1 cellular context compared by ENCODE assay signal in the genomic region with DNA sequence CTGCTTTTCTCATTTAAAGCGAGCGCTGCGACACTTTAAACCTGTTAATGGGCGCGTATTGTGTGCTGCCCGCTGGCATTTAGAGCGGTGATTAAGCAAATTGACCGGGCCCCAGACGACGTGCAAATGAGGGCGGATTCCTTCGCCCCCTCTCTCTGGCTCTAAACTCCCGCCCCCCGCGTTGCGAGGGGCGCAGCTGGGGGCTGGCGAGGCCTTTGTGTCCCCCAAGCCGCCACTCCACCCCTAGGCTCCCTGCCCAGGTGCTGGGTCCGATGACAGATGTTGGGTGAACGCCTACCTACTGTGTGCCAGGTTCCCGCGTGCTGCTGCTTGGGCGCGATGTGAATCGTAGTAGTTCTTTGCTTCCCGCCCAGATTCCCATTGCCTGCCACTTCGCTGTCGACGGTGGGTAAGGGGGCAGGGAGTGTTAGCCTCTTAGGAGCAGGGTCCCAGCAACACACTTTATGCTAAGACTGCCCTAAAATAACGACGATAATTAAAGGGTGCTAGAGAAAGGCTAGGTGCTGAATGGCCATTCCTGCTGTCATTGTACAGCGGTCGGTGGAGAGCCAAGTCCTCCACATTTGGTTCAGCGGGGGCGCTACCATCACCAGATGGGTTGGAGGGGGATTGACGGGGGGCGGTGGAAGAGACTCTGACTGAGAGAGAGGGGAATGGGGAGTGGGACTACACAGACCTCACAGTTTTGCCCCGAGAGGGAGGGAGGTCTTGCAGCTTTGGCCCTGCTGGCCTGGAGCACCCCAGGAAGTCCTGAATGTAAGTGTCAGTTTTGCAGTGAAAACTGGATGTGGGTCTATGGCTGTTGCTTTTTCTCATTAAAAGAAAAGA.
A peak's percentile ranks its signal among the peaks of the same experiment; 100 is the strongest.
TF ChIP-seq lines count a peak whose summit lies in the region.

No MANE protein-coding gene starts in this region.

TF ChIP-seq in WTC11, 78 proteins besides CTCF, POLR2A, EP300 and RAD21 (continued from another document and continues in another):
- TF ChIP-seq, protein P1, sequence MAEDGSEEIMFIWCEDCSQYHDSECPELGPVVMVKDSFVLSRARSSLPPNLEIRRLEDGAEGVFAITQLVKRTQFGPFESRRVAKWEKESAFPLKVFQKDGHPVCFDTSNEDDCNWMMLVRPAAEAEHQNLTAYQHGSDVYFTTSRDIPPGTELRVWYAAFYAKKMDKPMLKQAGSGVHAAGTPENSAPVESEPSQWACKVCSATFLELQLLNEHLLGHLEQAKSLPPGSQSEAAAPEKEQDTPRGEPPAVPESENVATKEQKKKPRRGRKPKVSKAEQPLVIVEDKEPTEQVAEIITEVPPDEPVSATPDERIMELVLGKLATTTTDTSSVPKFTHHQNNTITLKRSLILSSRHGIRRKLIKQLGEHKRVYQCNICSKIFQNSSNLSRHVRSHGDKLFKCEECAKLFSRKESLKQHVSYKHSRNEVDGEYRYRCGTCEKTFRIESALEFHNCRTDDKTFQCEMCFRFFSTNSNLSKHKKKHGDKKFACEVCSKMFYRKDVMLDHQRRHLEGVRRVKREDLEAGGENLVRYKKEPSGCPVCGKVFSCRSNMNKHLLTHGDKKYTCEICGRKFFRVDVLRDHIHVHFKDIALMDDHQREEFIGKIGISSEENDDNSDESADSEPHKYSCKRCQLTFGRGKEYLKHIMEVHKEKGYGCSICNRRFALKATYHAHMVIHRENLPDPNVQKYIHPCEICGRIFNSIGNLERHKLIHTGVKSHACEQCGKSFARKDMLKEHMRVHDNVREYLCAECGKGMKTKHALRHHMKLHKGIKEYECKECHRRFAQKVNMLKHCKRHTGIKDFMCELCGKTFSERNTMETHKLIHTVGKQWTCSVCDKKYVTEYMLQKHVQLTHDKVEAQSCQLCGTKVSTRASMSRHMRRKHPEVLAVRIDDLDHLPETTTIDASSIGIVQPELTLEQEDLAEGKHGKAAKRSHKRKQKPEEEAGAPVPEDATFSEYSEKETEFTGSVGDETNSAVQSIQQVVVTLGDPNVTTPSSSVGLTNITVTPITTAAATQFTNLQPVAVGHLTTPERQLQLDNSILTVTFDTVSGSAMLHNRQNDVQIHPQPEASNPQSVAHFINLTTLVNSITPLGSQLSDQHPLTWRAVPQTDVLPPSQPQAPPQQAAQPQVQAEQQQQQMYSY (CRISPR knock-in tag; IDR thresholded peaks at IDR 0.05), result no peak
- TF ChIP-seq MYBL2 (CRISPR knock-in tag; IDR thresholded peaks at IDR 0.05) (no peak; the same call in 1 of the 2 replicates), ZNF317 (CRISPR knock-in tag; IDR thresholded peaks at IDR 0.05; ENCODE audit: borderline replicate concordance, low read depth) (no peak), NFE2L1 (CRISPR knock-in tag; IDR thresholded peaks at IDR 0.05) (0 out of 2 replicates have a peak, but pooled peaks have one; percentile 42), JAZF1 (CRISPR knock-in tag; IDR thresholded peaks at IDR 0.05) (no peak), ZNF423 (CRISPR knock-in tag; IDR thresholded peaks at IDR 0.05) (peak; percentile 97), GTF2I (CRISPR knock-in tag; conservative IDR thresholded peaks at IDR 0.05) (no peak), ZNF121 (CRISPR knock-in tag; IDR thresholded peaks at IDR 0.05) (peak; percentile 77), ZNF138 (CRISPR knock-in tag; conservative IDR thresholded peaks at IDR 0.05) (peak; percentile 22; the same call in 1 of the 2 replicates), ZNF416 (CRISPR knock-in tag; IDR thresholded peaks at IDR 0.05) (no peak), ZBTB21 (CRISPR knock-in tag; IDR thresholded peaks at IDR 0.05; ENCODE audit: borderline replicate concordance) (peak; percentile 56; the same call in 1 of the 2 replicates), CREB1 (CRISPR knock-in tag; IDR thresholded peaks at IDR 0.05) (no peak; the same call in 1 of the 2 replicates), ZNF671 (CRISPR knock-in tag; IDR thresholded peaks at IDR 0.05) (no peak), TP53 (CRISPR knock-in tag; IDR thresholded peaks at IDR 0.05) (0 out of 2 replicates have a peak, but pooled peaks have one; percentile 43), CBFB (CRISPR knock-in tag; IDR thresholded peaks at IDR 0.05; ENCODE audit: low read depth) (0 out of 2 replicates have a peak, but pooled peaks have one; percentile 70), TEAD1 (CRISPR knock-in tag; IDR thresholded peaks at IDR 0.05) (peak; percentile 69; the same call in 1 of the 2 replicates), ATF1 (CRISPR knock-in tag; IDR thresholded peaks at IDR 0.05) (no peak), CREM (CRISPR knock-in tag; IDR thresholded peaks at IDR 0.05) (peak; percentile 50; the same call in 1 of the 2 replicates), ZNF219 (CRISPR knock-in tag; IDR thresholded peaks at IDR 0.05; ENCODE audit: borderline replicate concordance) (no peak)
- TF ChIP-seq, protein P2, sequence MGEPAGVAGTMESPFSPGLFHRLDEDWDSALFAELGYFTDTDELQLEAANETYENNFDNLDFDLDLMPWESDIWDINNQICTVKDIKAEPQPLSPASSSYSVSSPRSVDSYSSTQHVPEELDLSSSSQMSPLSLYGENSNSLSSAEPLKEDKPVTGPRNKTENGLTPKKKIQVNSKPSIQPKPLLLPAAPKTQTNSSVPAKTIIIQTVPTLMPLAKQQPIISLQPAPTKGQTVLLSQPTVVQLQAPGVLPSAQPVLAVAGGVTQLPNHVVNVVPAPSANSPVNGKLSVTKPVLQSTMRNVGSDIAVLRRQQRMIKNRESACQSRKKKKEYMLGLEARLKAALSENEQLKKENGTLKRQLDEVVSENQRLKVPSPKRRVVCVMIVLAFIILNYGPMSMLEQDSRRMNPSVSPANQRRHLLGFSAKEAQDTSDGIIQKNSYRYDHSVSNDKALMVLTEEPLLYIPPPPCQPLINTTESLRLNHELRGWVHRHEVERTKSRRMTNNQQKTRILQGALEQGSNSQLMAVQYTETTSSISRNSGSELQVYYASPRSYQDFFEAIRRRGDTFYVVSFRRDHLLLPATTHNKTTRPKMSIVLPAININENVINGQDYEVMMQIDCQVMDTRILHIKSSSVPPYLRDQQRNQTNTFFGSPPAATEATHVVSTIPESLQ (CRISPR knock-in tag; IDR thresholded peaks at IDR 0.05), result no peak
- TF ChIP-seq, protein P3, sequence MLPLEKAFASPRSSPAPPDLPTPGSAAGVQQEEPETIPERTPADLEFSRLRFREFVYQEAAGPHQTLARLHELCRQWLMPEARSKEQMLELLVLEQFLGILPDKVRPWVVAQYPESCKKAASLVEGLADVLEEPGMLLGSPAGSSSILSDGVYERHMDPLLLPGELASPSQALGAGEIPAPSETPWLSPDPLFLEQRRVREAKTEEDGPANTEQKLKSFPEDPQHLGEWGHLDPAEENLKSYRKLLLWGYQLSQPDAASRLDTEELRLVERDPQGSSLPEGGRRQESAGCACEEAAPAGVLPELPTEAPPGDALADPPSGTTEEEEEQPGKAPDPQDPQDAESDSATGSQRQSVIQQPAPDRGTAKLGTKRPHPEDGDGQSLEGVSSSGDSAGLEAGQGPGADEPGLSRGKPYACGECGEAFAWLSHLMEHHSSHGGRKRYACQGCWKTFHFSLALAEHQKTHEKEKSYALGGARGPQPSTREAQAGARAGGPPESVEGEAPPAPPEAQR (CRISPR knock-in tag; IDR thresholded peaks at IDR 0.05), result no peak
- TF ChIP-seq, protein P4, sequence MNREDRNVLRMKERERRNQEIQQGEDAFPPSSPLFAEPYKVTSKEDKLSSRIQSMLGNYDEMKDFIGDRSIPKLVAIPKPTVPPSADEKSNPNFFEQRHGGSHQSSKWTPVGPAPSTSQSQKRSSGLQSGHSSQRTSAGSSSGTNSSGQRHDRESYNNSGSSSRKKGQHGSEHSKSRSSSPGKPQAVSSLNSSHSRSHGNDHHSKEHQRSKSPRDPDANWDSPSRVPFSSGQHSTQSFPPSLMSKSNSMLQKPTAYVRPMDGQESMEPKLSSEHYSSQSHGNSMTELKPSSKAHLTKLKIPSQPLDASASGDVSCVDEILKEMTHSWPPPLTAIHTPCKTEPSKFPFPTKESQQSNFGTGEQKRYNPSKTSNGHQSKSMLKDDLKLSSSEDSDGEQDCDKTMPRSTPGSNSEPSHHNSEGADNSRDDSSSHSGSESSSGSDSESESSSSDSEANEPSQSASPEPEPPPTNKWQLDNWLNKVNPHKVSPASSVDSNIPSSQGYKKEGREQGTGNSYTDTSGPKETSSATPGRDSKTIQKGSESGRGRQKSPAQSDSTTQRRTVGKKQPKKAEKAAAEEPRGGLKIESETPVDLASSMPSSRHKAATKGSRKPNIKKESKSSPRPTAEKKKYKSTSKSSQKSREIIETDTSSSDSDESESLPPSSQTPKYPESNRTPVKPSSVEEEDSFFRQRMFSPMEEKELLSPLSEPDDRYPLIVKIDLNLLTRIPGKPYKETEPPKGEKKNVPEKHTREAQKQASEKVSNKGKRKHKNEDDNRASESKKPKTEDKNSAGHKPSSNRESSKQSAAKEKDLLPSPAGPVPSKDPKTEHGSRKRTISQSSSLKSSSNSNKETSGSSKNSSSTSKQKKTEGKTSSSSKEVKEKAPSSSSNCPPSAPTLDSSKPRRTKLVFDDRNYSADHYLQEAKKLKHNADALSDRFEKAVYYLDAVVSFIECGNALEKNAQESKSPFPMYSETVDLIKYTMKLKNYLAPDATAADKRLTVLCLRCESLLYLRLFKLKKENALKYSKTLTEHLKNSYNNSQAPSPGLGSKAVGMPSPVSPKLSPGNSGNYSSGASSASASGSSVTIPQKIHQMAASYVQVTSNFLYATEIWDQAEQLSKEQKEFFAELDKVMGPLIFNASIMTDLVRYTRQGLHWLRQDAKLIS (CRISPR knock-in tag; IDR thresholded peaks at IDR 0.05; ENCODE audit: borderline replicate concordance), result peak; percentile 95
- TF ChIP-seq, protein P5, sequence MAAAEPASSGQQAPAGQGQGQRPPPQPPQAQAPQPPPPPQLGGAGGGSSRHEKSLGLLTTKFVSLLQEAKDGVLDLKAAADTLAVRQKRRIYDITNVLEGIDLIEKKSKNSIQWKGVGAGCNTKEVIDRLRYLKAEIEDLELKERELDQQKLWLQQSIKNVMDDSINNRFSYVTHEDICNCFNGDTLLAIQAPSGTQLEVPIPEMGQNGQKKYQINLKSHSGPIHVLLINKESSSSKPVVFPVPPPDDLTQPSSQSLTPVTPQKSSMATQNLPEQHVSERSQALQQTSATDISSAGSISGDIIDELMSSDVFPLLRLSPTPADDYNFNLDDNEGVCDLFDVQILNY (CRISPR knock-in tag; IDR thresholded peaks at IDR 0.05), result peak; percentile 86
- TF ChIP-seq, protein P6, sequence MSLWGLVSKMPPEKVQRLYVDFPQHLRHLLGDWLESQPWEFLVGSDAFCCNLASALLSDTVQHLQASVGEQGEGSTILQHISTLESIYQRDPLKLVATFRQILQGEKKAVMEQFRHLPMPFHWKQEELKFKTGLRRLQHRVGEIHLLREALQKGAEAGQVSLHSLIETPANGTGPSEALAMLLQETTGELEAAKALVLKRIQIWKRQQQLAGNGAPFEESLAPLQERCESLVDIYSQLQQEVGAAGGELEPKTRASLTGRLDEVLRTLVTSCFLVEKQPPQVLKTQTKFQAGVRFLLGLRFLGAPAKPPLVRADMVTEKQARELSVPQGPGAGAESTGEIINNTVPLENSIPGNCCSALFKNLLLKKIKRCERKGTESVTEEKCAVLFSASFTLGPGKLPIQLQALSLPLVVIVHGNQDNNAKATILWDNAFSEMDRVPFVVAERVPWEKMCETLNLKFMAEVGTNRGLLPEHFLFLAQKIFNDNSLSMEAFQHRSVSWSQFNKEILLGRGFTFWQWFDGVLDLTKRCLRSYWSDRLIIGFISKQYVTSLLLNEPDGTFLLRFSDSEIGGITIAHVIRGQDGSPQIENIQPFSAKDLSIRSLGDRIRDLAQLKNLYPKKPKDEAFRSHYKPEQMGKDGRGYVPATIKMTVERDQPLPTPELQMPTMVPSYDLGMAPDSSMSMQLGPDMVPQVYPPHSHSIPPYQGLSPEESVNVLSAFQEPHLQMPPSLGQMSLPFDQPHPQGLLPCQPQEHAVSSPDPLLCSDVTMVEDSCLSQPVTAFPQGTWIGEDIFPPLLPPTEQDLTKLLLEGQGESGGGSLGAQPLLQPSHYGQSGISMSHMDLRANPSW (CRISPR knock-in tag; conservative IDR thresholded peaks at IDR 0.05; ENCODE audit: low read depth), result no peak
- TF ChIP-seq, protein P7, sequence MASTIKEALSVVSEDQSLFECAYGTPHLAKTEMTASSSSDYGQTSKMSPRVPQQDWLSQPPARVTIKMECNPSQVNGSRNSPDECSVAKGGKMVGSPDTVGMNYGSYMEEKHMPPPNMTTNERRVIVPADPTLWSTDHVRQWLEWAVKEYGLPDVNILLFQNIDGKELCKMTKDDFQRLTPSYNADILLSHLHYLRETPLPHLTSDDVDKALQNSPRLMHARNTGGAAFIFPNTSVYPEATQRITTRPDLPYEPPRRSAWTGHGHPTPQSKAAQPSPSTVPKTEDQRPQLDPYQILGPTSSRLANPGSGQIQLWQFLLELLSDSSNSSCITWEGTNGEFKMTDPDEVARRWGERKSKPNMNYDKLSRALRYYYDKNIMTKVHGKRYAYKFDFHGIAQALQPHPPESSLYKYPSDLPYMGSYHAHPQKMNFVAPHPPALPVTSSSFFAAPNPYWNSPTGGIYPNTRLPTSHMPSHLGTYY (CRISPR knock-in tag; IDR thresholded peaks at IDR 0.05), result no peak
- TF ChIP-seq, protein P8, sequence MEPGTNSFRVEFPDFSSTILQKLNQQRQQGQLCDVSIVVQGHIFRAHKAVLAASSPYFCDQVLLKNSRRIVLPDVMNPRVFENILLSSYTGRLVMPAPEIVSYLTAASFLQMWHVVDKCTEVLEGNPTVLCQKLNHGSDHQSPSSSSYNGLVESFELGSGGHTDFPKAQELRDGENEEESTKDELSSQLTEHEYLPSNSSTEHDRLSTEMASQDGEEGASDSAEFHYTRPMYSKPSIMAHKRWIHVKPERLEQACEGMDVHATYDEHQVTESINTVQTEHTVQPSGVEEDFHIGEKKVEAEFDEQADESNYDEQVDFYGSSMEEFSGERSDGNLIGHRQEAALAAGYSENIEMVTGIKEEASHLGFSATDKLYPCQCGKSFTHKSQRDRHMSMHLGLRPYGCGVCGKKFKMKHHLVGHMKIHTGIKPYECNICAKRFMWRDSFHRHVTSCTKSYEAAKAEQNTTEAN (CRISPR knock-in tag; IDR thresholded peaks at IDR 0.05), result peak; percentile 89
- TF ChIP-seq, protein P9, sequence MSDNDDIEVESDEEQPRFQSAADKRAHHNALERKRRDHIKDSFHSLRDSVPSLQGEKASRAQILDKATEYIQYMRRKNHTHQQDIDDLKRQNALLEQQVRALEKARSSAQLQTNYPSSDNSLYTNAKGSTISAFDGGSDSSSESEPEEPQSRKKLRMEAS (CRISPR knock-in tag; IDR thresholded peaks at IDR 0.05), result peak; percentile 84
- TF ChIP-seq, protein P10, sequence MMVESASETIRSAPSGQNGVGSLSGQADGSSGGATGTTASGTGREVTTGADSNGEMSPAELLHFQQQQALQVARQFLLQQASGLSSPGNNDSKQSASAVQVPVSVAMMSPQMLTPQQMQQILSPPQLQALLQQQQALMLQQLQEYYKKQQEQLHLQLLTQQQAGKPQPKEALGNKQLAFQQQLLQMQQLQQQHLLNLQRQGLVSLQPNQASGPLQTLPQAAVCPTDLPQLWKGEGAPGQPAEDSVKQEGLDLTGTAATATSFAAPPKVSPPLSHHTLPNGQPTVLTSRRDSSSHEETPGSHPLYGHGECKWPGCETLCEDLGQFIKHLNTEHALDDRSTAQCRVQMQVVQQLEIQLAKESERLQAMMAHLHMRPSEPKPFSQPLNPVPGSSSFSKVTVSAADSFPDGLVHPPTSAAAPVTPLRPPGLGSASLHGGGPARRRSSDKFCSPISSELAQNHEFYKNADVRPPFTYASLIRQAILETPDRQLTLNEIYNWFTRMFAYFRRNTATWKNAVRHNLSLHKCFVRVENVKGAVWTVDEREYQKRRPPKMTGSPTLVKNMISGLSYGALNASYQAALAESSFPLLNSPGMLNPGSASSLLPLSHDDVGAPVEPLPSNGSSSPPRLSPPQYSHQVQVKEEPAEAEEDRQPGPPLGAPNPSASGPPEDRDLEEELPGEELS (CRISPR knock-in tag; IDR thresholded peaks at IDR 0.05), result peak; percentile 85; the same call in 1 of the 2 replicates
